14 cellular contexts compared by ENCODE assay signal in genomic region chr2:68059769-68060525, GRCh38. TPM values are rescaled to one million over a fixed set of nuclear protein-coding genes. Genes with fewer than 3 reads are reported as not detected.
DNase-seq lines count a peak whose midpoint lies in the region; ATAC-seq and TF ChIP-seq lines count a peak whose summit lies in the region.
"Had no signal": no experiment of that assay in that cellular context is flagged by ENCODE, and none has a peak within 500 bp of the region (broad histone marks: within the 10 kb centered on the region; RNA-seq: fewer than 3 reads in every experiment).

No MANE protein-coding gene starts in this region.

- peaks cover 25% of the 10 kb centered on the region for H3K4me1 ChIP-seq in RWPE2 (ENCODE audit: insufficient read depth, poor library complexity, severe bottlenecking)

- H3K4me3 ChIP-seq in RWPE2 (ENCODE audit: severe bottlenecking), result no peak overlapping the region
- H3K4me3 ChIP-seq in foreskin fibroblast (ENCODE audit: low read depth in 1 of 2, low read length in 2 of 2), result no peak overlapping the region
- H3K4me3 ChIP-seq in MG63, result no peak overlapping the region
- H3K4me3 ChIP-seq: left ventricle myocardium inferior, transverse colon had no signal

- H3K27me3 Mint-ChIP-seq in activated T-cell treated with anti-CD3 and anti-CD28 coated beads, Interleukin-2, amount 50 U/mL, for 4 hours (ENCODE audit: low read depth), result peaks cover 2% of the 10 kb centered on the region
- peaks cover 3 to 4% of the 10 kb centered on the region in 2 donors for H3K27me3 Mint-ChIP-seq in stimulated activated naive B cell treated with anti-CD40 and anti-IgM and Interleukin-4, amounts not matched to agents 10 μg/mL and 1 μg/mL and 100 μg/mL, for 72 hours

- H3K9me3 Mint-ChIP-seq in activated T-cell treated with anti-CD3 and anti-CD28 coated beads, Interleukin-2, amount 50 U/mL, for 4 hours, result no peaks in the 10 kb centered on the region
- no peaks in the 10 kb centered on the region for H3K9me3 Mint-ChIP-seq in stimulated activated naive B cell treated with anti-CD40 and anti-IgM and Interleukin-4, amounts not matched to agents 10 μg/mL and 1 μg/mL and 100 μg/mL, for 72 hours

- no peaks in the 10 kb centered on the region for H3K27me3 ChIP-seq in RWPE2 (ENCODE audit: insufficient read depth, poor library complexity, severe bottlenecking)
- H3K27me3 ChIP-seq in MG63, result no peaks in the 10 kb centered on the region
- H3K27me3 ChIP-seq: transverse colon had no signal

- H3K9me3 ChIP-seq in RWPE2 (ENCODE audit: severe bottlenecking) (no peaks in the 10 kb centered on the region), MG63 (no peaks in the 10 kb centered on the region)
- H3K9me3 ChIP-seq: left ventricle myocardium inferior, transverse colon had no signal

- peak overlapping the region; percentile 10 for H3K27ac Mint-ChIP-seq in stimulated activated naive B cell treated with anti-CD40 and anti-IgM and Interleukin-4, amounts not matched to agents 10 μg/mL and 1 μg/mL and 100 μg/mL, for 72 hours

- no peak for ATAC-seq in activated T-cell treated with anti-CD3 and anti-CD28 coated beads, Interleukin-2, amount 50 U/mL, for 4 hours
- peak; percentile 51 for ATAC-seq in RWPE2 (ENCODE audit: low read depth)
- ATAC-seq in stimulated activated naive B cell treated with anti-CD40 and anti-IgM and Interleukin-4, amounts not matched to agents 10 μg/mL and 1 μg/mL and 100 μg/mL, for 72 hours (replicated peaks), result no peak

- no peak for TF ChIP-seq CTCF in RWPE2 (IDR thresholded peaks at IDR 0.05; ENCODE audit: poor library complexity, severe bottlenecking)
- no peak for TF ChIP-seq CTCF in foreskin fibroblast (IDR thresholded peaks at IDR 0.05; ENCODE audit: low read depth, low read length)

- peak overlapping the region; percentile 63 for H3K27ac ChIP-seq in RWPE2 (ENCODE audit: poor library complexity, severe bottlenecking)
- H3K27ac ChIP-seq: left ventricle myocardium inferior, transverse colon had no signal

- DNase-seq in activated T-cell treated with anti-CD3 and anti-CD28 coated beads, Interleukin-2, amount 50 U/mL, for 4 hours, result no peak
- DNase-seq in activated T-cell treated with anti-CD3 and anti-CD28 coated beads, Interleukin-2, amount 50 U/mL, for 1 hour, result no peak
- DNase-seq in RWPE2 (ENCODE audit: low spot score), result no peak
- peak; percentile 44 to 55 for DNase-seq in foreskin fibroblast
- DNase-seq in stimulated activated naive B cell treated with anti-CD40 and anti-IgM and Interleukin-4, amounts not matched to agents 10 μg/mL and 1 μg/mL and 100 μg/mL, for 72 hours, result no peak
- DNase-seq in AG08396 (ENCODE audit: low spot score), result no peak
- DNase-seq in MG63, result no peak
- no peak for DNase-seq in NCI-H1417 (lab: John Stamatoyannopoulos, UW)
- DNase-seq: activated CD4-positive, CD25-positive, alpha-beta regulatory T cell treated with anti-CD3 and anti-CD28 coated beads, Interleukin-2, amount 50 U/mL, for 72 hours; DMS53; GOT3; left ventricle myocardium inferior; occipital lobe; transverse colon had no signal

- H3K36me3 ChIP-seq in RWPE2 (ENCODE audit: low read depth) (no peaks in the 10 kb centered on the region; the same call in 1 of the 2 replicates), MG63 (no peaks in the 10 kb centered on the region)
- H3K36me3 ChIP-seq: left ventricle myocardium inferior, transverse colon had no signal

- peak overlapping the region; percentile 31 for H3K4me3 Mint-ChIP-seq in activated T-cell treated with anti-CD3 and anti-CD28 coated beads, Interleukin-2, amount 50 U/mL, for 4 hours
- H3K4me3 Mint-ChIP-seq in stimulated activated naive B cell treated with anti-CD40 and anti-IgM and Interleukin-4, amounts not matched to agents 10 μg/mL and 1 μg/mL and 100 μg/mL, for 72 hours, result no peak overlapping the region

- peaks cover 9% of the 10 kb centered on the region for H3K36me3 Mint-ChIP-seq in activated T-cell treated with anti-CD3 and anti-CD28 coated beads, Interleukin-2, amount 50 U/mL, for 4 hours (ENCODE audit: insufficient read depth)
- peaks cover 0 to 4% of the 10 kb centered on the region in 2 donors for H3K36me3 Mint-ChIP-seq in stimulated activated naive B cell treated with anti-CD40 and anti-IgM and Interleukin-4, amounts not matched to agents 10 μg/mL and 1 μg/mL and 100 μg/mL, for 72 hours

- H3K4me1 Mint-ChIP-seq in activated T-cell treated with anti-CD3 and anti-CD28 coated beads, Interleukin-2, amount 50 U/mL, for 4 hours (ENCODE audit: low read depth), result peaks cover 61% of the 10 kb centered on the region
- H3K4me1 Mint-ChIP-seq in stimulated activated naive B cell treated with anti-CD40 and anti-IgM and Interleukin-4, amounts not matched to agents 10 μg/mL and 1 μg/mL and 100 μg/mL, for 72 hours, result peaks cover 25 to 37% of the 10 kb centered on the region in 2 donors

RNA-seq across cellular contexts. Expression of gene C1D, which starts 2.9 kb away (rescaled TPM):
- total RNA-seq in activated T-cell treated with anti-CD3 and anti-CD28 coated beads, Interleukin-2, amount 50 U/mL, for 4 hours, result 10 to 100 TPM; 25.1 to 41.2 (median 27.1) TPM
- 50.1 and 52.2 TPM in 2 replicates for total RNA-seq in MG63 (2014; rRNA removed; shearing (Covaris generic); ENCODE audit: low replicate concordance)

Comparison
In these comparisons a context has a peak if more than half of its experiments do, and no peak if none do; other contexts are left out.
1. DNase-seq: peak in foreskin fibroblast (2 of 2); none in activated T-cell treated with anti-CD3 and anti-CD28 coated beads, Interleukin-2, amount 50 U/mL, for 4 hours (single experiment), activated T-cell treated with anti-CD3 and anti-CD28 coated beads, Interleukin-2, amount 50 U/mL, for 1 hour (single experiment), RWPE2 (single experiment), stimulated activated naive B cell treated with anti-CD40 and anti-IgM and Interleukin-4, amounts not matched to agents 10 μg/mL and 1 μg/mL and 100 μg/mL, for 72 hours (single experiment), AG08396 (single experiment), MG63 (single experiment) and NCI-H1417 (0 of 3).